ENCODE assay signal across 8 cellular contexts in the genomic region with DNA sequence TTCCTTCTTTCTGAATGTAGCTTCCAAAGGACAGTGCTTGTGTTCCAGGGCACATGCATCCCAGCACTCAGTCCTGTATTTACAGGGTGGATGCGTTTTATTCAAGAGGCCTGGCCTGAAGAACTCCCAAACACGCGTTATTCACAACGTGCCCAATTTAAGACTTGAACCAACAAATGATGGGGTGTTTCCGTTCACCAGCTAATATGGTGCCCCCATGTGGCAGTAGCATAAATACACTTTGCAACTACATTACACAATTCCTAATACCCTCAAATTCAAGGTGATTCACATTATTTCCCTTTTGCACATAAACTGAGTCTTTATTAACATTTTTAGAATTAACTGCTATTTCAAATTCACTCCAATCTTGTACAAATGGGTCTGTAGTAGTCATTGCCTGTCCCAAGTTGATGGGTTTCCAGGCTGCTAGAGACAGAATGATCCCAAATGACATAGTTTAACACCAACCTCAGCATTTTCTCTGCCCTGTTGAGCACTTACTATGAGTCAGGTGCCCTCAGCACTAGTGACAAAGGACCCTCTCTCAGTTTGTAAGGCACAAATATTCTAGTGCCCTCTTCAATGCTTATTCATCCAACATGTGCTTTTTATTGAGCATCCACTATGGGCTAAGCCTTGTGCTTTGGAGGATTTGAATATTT. TPM values are rescaled to one million over a fixed set of nuclear protein-coding genes. Genes with fewer than 3 reads are reported as not detected.
DNase-seq lines count a peak whose midpoint lies in the region; ATAC-seq and FAIRE-seq lines count a peak whose summit lies in the region.

No MANE protein-coding gene starts in this region.

- no peak overlapping the region for H3K4me3 ChIP-seq in esophagus (ENCODE audit: low read depth in 1 of 2, low read length in 2 of 2)
- no peak overlapping the region for H3K4me3 ChIP-seq in small intestine (ENCODE audit: low read depth in 1 of 2, low read length in 2 of 2)

- no peak overlapping the region for H3K4me3 Mint-ChIP-seq in activated T-cell treated with anti-CD3 and anti-CD28 coated beads, Interleukin-2, amount 50 U/mL, for 72 hours
- H3K4me3 Mint-ChIP-seq in activated T-cell treated with anti-CD3 and anti-CD28 coated beads, Interleukin-2, amount 50 U/mL, for 4 hours, result no peak overlapping the region

- H3K9me3 Mint-ChIP-seq in activated T-cell treated with anti-CD3 and anti-CD28 coated beads, Interleukin-2, amount 50 U/mL, for 72 hours, result no peaks in the 10 kb centered on the region
- no peaks in the 10 kb centered on the region for H3K9me3 Mint-ChIP-seq in activated T-cell treated with anti-CD3 and anti-CD28 coated beads, Interleukin-2, amount 50 U/mL, for 4 hours

- H3K36me3 ChIP-seq in esophagus (ENCODE audit: control insufficient read depth in 2 of 2, insufficient read depth in 2 of 2, low read length in 1 of 2), result no peaks in the 10 kb centered on the region
- H3K36me3 ChIP-seq in small intestine (ENCODE audit: control insufficient read depth in 2 of 2, insufficient read depth in 2 of 2, low read length in 2 of 2), result peaks cover 0 to 7% of the 10 kb centered on the region in 2 donors

- WGBS in esophagus, 2 donors, result 41 to 53% methylated on average over 5 of the region's 5 CpGs
- 13 to 32% (median 15%) methylated on average over 5 of the region's 5 CpGs for WGBS in small intestine, 3 donors

- H3K4me1 ChIP-seq in esophagus (ENCODE audit: control insufficient read depth in 2 of 2, insufficient read depth in 2 of 2, low read length in 1 of 2) (peaks cover 5 to 6% of the 10 kb centered on the region in 2 donors), small intestine (ENCODE audit: control insufficient read depth in 2 of 2, insufficient read depth in 1 of 2, low read depth in 1 of 2, low read length in 1 of 2) (peaks cover 9 to 14% of the 10 kb centered on the region in 2 donors)

- H3K9me3 ChIP-seq in esophagus (ENCODE audit: control insufficient read depth in 2 of 2, insufficient read depth in 1 of 2, low read depth in 1 of 2, low read length in 1 of 2) (no peaks in the 10 kb centered on the region), small intestine (ENCODE audit: control insufficient read depth, low read depth) (no peaks in the 10 kb centered on the region)

- no peak for FAIRE-seq in small intestine (lab: Jason Lieb, UNC)

- no peak for ATAC-seq in activated T-cell treated with anti-CD3 and anti-CD28 coated beads, Interleukin-2, amount 50 U/mL, for 72 hours (replicated peaks in 1 of 2)
- no peak for ATAC-seq in activated T-cell treated with anti-CD3 and anti-CD28 coated beads, Interleukin-2, amount 50 U/mL, for 4 hours
- ATAC-seq in HG03175 (IDR thresholded peaks at IDR 0.05; ENCODE audit: unreplicated experiment), result no peak
- ATAC-seq in HG02571 (IDR thresholded peaks at IDR 0.05; ENCODE audit: unreplicated experiment), result no peak

- peak overlapping the region; percentile 21 to 45 for H3K27ac ChIP-seq in esophagus (ENCODE audit: low read depth in 2 of 2, low read length in 1 of 2)
- H3K27ac ChIP-seq in small intestine (ENCODE audit: low read depth in 1 of 2, low read length in 1 of 2), result no peak overlapping the region

- H3K27me3 Mint-ChIP-seq in activated T-cell treated with anti-CD3 and anti-CD28 coated beads, Interleukin-2, amount 50 U/mL, for 72 hours (ENCODE audit: low read depth), result peaks cover 11% of the 10 kb centered on the region
- H3K27me3 Mint-ChIP-seq in activated T-cell treated with anti-CD3 and anti-CD28 coated beads, Interleukin-2, amount 50 U/mL, for 4 hours (ENCODE audit: low read depth), result peaks cover 5% of the 10 kb centered on the region

- H3K36me3 Mint-ChIP-seq in activated T-cell treated with anti-CD3 and anti-CD28 coated beads, Interleukin-2, amount 50 U/mL, for 72 hours (ENCODE audit: insufficient read depth in 2 of 2), result no peaks in the 10 kb centered on the region
- no peaks in the 10 kb centered on the region for H3K36me3 Mint-ChIP-seq in activated T-cell treated with anti-CD3 and anti-CD28 coated beads, Interleukin-2, amount 50 U/mL, for 4 hours (ENCODE audit: insufficient read depth)

- H3K27ac Mint-ChIP-seq in activated T-cell treated with anti-CD3 and anti-CD28 coated beads, Interleukin-2, amount 50 U/mL, for 72 hours, result no peak overlapping the region

- peak; percentile 6 to 17 for DNase-seq in activated T-cell treated with anti-CD3 and anti-CD28 coated beads, Interleukin-2, amount 50 U/mL, for 72 hours
- DNase-seq in activated T-cell treated with anti-CD3 and anti-CD28 coated beads, Interleukin-2, amount 50 U/mL, for 4 hours, result no peak
- DNase-seq in NCI-H748 (lab: John Stamatoyannopoulos, UW; ENCODE audit: unreplicated experiment) (peak; percentile 59), small intestine (peak; percentile 52)
- no peak for DNase-seq in effector CD4-positive, alpha-beta T cell

- H3K27me3 ChIP-seq in esophagus (ENCODE audit: control insufficient read depth in 1 of 2, insufficient read depth in 2 of 2, low read length in 2 of 2) (no peaks in the 10 kb centered on the region), small intestine (ENCODE audit: control insufficient read depth in 2 of 2, insufficient read depth in 2 of 2, low read length in 2 of 2) (no peaks in the 10 kb centered on the region)

- H3K4me1 Mint-ChIP-seq in activated T-cell treated with anti-CD3 and anti-CD28 coated beads, Interleukin-2, amount 50 U/mL, for 72 hours (ENCODE audit: low read depth), result peaks cover 5% of the 10 kb centered on the region
- H3K4me1 Mint-ChIP-seq in activated T-cell treated with anti-CD3 and anti-CD28 coated beads, Interleukin-2, amount 50 U/mL, for 4 hours (ENCODE audit: low read depth), result no peaks in the 10 kb centered on the region

RNA-seq across cellular contexts. Expression of gene HSD17B2, which starts 26.9 kb away (rescaled TPM):
- not detected for total RNA-seq in activated T-cell treated with anti-CD3 and anti-CD28 coated beads, Interleukin-2, amount 50 U/mL, for 72 hours
- not detected for total RNA-seq in activated T-cell treated with anti-CD3 and anti-CD28 coated beads, Interleukin-2, amount 50 U/mL, for 4 hours
- polyA plus RNA-seq in esophagus (1 to 10 TPM; 1.0 to 9.5 TPM), small intestine (100 to 1,000 TPM; 119 to 250 (median 246) TPM)

RNA-seq across cellular contexts. Expression of gene SDR42E1, which starts 50.7 kb away (rescaled TPM):
- 10 to 100 TPM in 1 of 2 donors, 1 to 10 TPM in 1; 8.7 to 13.0 TPM for total RNA-seq in activated T-cell treated with anti-CD3 and anti-CD28 coated beads, Interleukin-2, amount 50 U/mL, for 72 hours
- 1 to 10 TPM; 2.0 to 5.7 (median 5.5) TPM for total RNA-seq in activated T-cell treated with anti-CD3 and anti-CD28 coated beads, Interleukin-2, amount 50 U/mL, for 4 hours
- polyA plus RNA-seq in esophagus (1 to 10 TPM; 2.3 to 3.6 TPM), small intestine (1 to 10 TPM; 1.6 to 6.0 (median 4.6) TPM)

Comparison
In these comparisons a context has a peak if more than half of its experiments do, and no peak if none do; other contexts are left out.
1. DNase-seq: peak in activated T-cell treated with anti-CD3 and anti-CD28 coated beads, Interleukin-2, amount 50 U/mL, for 72 hours (2 of 2), NCI-H748 (single experiment) and small intestine (single experiment); none in activated T-cell treated with anti-CD3 and anti-CD28 coated beads, Interleukin-2, amount 50 U/mL, for 4 hours (single experiment) and effector CD4-positive, alpha-beta T cell (single experiment).
2. H3K27ac ChIP-seq: peak in esophagus (2 of 2); none in small intestine (0 of 2).